Comparison of ENCODE assay signal across 1 cellular context in the genomic region with DNA sequence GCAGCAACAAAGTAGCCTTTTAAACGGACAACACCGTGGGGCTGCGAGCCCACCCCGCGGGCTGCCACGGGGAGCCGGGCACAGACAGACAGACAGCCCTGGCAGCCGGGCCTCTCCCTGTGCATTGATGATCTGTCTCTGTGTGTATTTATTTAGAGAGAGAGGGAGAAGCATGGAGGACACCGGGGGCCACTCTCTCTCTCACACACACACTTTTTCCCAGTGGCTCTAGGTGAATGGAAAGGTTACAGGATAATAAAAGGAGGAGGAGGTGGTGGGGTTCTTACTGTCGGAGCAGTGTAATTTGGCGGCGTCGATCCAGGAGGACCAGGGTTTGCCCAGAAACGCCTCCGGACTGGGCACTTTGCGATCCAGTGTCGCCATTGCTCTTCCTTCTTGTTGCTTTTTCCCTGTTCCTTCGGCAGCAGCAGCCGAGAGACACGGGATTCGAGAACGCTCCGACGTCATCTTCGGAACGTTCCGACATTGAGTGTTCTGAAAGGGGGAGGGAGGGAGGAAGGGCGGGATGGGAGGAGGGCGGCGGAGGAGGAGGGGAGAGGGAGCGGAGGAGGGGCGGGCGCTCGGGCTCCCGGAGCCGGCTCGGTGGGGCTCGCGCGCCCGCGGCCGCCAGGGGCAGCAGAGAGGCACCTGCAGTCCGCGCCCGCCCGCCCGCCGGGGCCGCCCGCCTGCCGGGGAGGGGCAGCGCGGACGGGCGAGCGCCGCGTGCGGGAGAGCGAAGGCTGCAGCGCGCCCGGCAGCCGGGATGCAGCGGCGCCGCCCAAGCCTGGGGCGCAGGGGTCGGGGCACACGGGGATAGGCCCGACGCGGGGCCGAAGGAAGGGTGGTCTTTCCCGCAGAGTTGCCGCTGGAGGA.
TF ChIP-seq lines count a peak whose summit lies in the region.

A gene with protein sequence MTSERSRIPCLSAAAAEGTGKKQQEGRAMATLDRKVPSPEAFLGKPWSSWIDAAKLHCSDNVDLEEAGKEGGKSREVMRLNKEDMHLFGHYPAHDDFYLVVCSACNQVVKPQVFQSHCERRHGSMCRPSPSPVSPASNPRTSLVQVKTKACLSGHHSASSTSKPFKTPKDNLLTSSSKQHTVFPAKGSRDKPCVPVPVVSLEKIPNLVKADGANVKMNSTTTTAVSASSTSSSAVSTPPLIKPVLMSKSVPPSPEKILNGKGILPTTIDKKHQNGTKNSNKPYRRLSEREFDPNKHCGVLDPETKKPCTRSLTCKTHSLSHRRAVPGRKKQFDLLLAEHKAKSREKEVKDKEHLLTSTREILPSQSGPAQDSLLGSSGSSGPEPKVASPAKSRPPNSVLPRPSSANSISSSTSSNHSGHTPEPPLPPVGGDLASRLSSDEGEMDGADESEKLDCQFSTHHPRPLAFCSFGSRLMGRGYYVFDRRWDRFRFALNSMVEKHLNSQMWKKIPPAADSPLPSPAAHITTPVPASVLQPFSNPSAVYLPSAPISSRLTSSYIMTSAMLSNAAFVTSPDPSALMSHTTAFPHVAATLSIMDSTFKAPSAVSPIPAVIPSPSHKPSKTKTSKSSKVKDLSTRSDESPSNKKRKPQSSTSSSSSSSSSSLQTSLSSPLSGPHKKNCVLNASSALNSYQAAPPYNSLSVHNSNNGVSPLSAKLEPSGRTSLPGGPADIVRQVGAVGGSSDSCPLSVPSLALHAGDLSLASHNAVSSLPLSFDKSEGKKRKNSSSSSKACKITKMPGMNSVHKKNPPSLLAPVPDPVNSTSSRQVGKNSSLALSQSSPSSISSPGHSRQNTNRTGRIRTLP (minus strand): TSS at position 509 of the 873 bp plus-strand sequence. CDS start 41 bp downstream, at position 468.

TF ChIP-seq in K562, 482 proteins besides CTCF, POLR2A, EP300 and RAD21 (continued from another document and continues in another):
- TF ChIP-seq, protein P1, sequence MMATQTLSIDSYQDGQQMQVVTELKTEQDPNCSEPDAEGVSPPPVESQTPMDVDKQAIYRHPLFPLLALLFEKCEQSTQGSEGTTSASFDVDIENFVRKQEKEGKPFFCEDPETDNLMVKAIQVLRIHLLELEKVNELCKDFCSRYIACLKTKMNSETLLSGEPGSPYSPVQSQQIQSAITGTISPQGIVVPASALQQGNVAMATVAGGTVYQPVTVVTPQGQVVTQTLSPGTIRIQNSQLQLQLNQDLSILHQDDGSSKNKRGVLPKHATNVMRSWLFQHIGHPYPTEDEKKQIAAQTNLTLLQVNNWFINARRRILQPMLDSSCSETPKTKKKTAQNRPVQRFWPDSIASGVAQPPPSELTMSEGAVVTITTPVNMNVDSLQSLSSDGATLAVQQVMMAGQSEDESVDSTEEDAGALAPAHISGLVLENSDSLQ (IDR thresholded peaks at IDR 0.05) = peak; percentile 78
- TF ChIP-seq PHB (CRISPR knock-in tag; IDR thresholded peaks at IDR 0.05) (peak; percentile 89; the same call in 1 of the 2 replicates), RFX5 (IDR thresholded peaks at IDR 0.05; ENCODE audit: low read depth, low read length) (no peak), CEBPG (CRISPR knock-in tag; IDR thresholded peaks at IDR 0.05) (no peak), CEBPG (tag; conservative IDR thresholded peaks at IDR 0.05 in 1 of 2, IDR thresholded peaks at IDR 0.05 in 1 of 2) (no peak), MCM3 (IDR thresholded peaks at IDR 0.05) (no peak), CCNT2 (IDR thresholded peaks at IDR 0.05; ENCODE audit: borderline replicate concordance, extremely low read depth, insufficient read length, low read depth, low read length) (peak; percentile 93), TARDBP (IDR thresholded peaks at IDR 0.05) (peak; percentile 29; the same call in 1 of the 2 replicates), SRSF7 (optimal IDR thresholded peaks at IDR 0.05; ENCODE audit: low read depth, low read length) (no peak), COPS2 (conservative IDR thresholded peaks at IDR 0.05) (no peak), FOXP1 (CRISPR knock-in tag; IDR thresholded peaks at IDR 0.05) (0 out of 2 replicates have a peak, but pooled peaks have one; percentile 54), U2AF1 (optimal IDR thresholded peaks at IDR 0.05; ENCODE audit: low read depth, low read length) (no peak), RUNX1 (IDR thresholded peaks at IDR 0.05; ENCODE audit: low read depth) (no peak), PHF20 (IDR thresholded peaks at IDR 0.05; ENCODE audit: partially characterized antibody) (peak; percentile 66), PRPF4 (IDR thresholded peaks at IDR 0.05; ENCODE audit: insufficient read depth, low read depth, low read length, poor library complexity, severe bottlenecking) (no peak), XRCC5 (IDR thresholded peaks at IDR 0.05; ENCODE audit: low read depth, low read length) (0 out of 2 replicates have a peak, but pooled peaks have one; percentile 46), ZBTB17 (CRISPR knock-in tag; IDR thresholded peaks at IDR 0.05) (0 out of 2 replicates have a peak, but pooled peaks have one; percentile 22), CC2D1A (IDR thresholded peaks at IDR 0.05) (0 out of 2 replicates have a peak, but pooled peaks have one; percentile 14), HNRNPLL (IDR thresholded peaks at IDR 0.05; ENCODE audit: low read depth, low read length, poor library complexity, severe bottlenecking) (peak; percentile 62), CSDE1 (IDR thresholded peaks at IDR 0.05) (no peak), ZZZ3 (IDR thresholded peaks at IDR 0.05) (no peak)
- TF ChIP-seq, protein P2, sequence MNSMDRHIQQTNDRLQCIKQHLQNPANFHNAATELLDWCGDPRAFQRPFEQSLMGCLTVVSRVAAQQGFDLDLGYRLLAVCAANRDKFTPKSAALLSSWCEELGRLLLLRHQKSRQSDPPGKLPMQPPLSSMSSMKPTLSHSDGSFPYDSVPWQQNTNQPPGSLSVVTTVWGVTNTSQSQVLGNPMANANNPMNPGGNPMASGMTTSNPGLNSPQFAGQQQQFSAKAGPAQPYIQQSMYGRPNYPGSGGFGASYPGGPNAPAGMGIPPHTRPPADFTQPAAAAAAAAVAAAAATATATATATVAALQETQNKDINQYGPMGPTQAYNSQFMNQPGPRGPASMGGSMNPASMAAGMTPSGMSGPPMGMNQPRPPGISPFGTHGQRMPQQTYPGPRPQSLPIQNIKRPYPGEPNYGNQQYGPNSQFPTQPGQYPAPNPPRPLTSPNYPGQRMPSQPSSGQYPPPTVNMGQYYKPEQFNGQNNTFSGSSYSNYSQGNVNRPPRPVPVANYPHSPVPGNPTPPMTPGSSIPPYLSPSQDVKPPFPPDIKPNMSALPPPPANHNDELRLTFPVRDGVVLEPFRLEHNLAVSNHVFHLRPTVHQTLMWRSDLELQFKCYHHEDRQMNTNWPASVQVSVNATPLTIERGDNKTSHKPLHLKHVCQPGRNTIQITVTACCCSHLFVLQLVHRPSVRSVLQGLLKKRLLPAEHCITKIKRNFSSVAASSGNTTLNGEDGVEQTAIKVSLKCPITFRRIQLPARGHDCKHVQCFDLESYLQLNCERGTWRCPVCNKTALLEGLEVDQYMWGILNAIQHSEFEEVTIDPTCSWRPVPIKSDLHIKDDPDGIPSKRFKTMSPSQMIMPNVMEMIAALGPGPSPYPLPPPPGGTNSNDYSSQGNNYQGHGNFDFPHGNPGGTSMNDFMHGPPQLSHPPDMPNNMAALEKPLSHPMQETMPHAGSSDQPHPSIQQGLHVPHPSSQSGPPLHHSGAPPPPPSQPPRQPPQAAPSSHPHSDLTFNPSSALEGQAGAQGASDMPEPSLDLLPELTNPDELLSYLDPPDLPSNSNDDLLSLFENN (IDR thresholded peaks at IDR 0.05; ENCODE audit: low read depth in 2 of 2, low read length in 2 of 2) = no peak
- TF ChIP-seq, protein P3, sequence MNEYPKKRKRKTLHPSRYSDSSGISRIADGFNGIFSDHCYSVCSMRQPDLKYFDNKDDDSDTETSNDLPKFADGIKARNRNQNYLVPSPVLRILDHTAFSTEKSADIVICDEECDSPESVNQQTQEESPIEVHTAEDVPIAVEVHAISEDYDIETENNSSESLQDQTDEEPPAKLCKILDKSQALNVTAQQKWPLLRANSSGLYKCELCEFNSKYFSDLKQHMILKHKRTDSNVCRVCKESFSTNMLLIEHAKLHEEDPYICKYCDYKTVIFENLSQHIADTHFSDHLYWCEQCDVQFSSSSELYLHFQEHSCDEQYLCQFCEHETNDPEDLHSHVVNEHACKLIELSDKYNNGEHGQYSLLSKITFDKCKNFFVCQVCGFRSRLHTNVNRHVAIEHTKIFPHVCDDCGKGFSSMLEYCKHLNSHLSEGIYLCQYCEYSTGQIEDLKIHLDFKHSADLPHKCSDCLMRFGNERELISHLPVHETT (CRISPR knock-in tag; conservative IDR thresholded peaks at IDR 0.05 in 1 of 2, IDR thresholded peaks at IDR 0.05 in 1 of 2) = peak in 1 of 2 experiments; percentile 91; a peak in 2 of 4 replicates
- TF ChIP-seq, protein P4, sequence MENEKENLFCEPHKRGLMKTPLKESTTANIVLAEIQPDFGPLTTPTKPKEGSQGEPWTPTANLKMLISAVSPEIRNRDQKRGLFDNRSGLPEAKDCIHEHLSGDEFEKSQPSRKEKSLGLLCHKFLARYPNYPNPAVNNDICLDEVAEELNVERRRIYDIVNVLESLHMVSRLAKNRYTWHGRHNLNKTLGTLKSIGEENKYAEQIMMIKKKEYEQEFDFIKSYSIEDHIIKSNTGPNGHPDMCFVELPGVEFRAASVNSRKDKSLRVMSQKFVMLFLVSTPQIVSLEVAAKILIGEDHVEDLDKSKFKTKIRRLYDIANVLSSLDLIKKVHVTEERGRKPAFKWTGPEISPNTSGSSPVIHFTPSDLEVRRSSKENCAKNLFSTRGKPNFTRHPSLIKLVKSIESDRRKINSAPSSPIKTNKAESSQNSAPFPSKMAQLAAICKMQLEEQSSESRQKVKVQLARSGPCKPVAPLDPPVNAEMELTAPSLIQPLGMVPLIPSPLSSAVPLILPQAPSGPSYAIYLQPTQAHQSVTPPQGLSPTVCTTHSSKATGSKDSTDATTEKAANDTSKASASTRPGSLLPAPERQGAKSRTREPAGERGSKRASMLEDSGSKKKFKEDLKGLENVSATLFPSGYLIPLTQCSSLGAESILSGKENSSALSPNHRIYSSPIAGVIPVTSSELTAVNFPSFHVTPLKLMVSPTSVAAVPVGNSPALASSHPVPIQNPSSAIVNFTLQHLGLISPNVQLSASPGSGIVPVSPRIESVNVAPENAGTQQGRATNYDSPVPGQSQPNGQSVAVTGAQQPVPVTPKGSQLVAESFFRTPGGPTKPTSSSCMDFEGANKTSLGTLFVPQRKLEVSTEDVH (IDR thresholded peaks at IDR 0.05; ENCODE audit: low read depth, partially characterized antibody) = no peak
- TF ChIP-seq, protein P5, sequence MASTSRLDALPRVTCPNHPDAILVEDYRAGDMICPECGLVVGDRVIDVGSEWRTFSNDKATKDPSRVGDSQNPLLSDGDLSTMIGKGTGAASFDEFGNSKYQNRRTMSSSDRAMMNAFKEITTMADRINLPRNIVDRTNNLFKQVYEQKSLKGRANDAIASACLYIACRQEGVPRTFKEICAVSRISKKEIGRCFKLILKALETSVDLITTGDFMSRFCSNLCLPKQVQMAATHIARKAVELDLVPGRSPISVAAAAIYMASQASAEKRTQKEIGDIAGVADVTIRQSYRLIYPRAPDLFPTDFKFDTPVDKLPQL (IDR thresholded peaks at IDR 0.05; ENCODE audit: extremely low read depth, insufficient read length) = no peak
- TF ChIP-seq, protein P6, sequence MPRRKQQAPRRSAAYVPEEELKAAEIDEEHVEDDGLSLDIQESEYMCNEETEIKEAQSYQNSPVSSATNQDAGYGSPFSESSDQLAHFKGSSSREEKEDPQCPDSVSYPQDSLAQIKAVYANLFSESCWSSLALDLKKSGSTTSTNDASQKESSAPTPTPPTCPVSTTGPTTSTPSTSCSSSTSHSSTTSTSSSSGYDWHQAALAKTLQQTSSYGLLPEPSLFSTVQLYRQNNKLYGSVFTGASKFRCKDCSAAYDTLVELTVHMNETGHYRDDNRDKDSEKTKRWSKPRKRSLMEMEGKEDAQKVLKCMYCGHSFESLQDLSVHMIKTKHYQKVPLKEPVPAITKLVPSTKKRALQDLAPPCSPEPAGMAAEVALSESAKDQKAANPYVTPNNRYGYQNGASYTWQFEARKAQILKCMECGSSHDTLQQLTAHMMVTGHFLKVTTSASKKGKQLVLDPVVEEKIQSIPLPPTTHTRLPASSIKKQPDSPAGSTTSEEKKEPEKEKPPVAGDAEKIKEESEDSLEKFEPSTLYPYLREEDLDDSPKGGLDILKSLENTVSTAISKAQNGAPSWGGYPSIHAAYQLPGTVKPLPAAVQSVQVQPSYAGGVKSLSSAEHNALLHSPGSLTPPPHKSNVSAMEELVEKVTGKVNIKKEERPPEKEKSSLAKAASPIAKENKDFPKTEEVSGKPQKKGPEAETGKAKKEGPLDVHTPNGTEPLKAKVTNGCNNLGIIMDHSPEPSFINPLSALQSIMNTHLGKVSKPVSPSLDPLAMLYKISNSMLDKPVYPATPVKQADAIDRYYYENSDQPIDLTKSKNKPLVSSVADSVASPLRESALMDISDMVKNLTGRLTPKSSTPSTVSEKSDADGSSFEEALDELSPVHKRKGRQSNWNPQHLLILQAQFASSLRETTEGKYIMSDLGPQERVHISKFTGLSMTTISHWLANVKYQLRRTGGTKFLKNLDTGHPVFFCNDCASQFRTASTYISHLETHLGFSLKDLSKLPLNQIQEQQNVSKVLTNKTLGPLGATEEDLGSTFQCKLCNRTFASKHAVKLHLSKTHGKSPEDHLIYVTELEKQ (CRISPR knock-in tag; IDR thresholded peaks at IDR 0.05) = no peak
- TF ChIP-seq, protein P7, sequence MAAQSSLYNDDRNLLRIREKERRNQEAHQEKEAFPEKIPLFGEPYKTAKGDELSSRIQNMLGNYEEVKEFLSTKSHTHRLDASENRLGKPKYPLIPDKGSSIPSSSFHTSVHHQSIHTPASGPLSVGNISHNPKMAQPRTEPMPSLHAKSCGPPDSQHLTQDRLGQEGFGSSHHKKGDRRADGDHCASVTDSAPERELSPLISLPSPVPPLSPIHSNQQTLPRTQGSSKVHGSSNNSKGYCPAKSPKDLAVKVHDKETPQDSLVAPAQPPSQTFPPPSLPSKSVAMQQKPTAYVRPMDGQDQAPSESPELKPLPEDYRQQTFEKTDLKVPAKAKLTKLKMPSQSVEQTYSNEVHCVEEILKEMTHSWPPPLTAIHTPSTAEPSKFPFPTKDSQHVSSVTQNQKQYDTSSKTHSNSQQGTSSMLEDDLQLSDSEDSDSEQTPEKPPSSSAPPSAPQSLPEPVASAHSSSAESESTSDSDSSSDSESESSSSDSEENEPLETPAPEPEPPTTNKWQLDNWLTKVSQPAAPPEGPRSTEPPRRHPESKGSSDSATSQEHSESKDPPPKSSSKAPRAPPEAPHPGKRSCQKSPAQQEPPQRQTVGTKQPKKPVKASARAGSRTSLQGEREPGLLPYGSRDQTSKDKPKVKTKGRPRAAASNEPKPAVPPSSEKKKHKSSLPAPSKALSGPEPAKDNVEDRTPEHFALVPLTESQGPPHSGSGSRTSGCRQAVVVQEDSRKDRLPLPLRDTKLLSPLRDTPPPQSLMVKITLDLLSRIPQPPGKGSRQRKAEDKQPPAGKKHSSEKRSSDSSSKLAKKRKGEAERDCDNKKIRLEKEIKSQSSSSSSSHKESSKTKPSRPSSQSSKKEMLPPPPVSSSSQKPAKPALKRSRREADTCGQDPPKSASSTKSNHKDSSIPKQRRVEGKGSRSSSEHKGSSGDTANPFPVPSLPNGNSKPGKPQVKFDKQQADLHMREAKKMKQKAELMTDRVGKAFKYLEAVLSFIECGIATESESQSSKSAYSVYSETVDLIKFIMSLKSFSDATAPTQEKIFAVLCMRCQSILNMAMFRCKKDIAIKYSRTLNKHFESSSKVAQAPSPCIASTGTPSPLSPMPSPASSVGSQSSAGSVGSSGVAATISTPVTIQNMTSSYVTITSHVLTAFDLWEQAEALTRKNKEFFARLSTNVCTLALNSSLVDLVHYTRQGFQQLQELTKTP (IDR thresholded peaks at IDR 0.05; ENCODE audit: low read depth in 1 of 2, partially characterized antibody in 2 of 2) = peak in 1 of 2 experiments; percentile 60
